ENCODE assay signal across 33 cellular contexts in genomic region chr2:208210688-208211451, GRCh38. TPM values are rescaled to one million over a fixed set of nuclear protein-coding genes. Genes with fewer than 3 reads are reported as not detected.
"Had no signal": no experiment of that assay in that cellular context is flagged by ENCODE, and none has a peak within 500 bp of the region (broad histone marks: within the 10 kb centered on the region; RNA-seq: fewer than 3 reads in every experiment).

No MANE protein-coding gene starts in this region.

- H3K4me3 ChIP-seq: esophagus squamous epithelium, heart right ventricle, lower lobe of right lung, neural progenitor cell, spleen, testis, transverse colon had no signal

- H3K4me2 ChIP-seq: neural progenitor cell had no signal

- DNase-seq: activated CD4-positive, alpha-beta memory T cell treated with anti-CD3 and anti-CD28 coated beads, Interleukin-2, amount 10 ng/mL, durations not matched to agents 7 days and 5 days; activated CD4-positive, alpha-beta T cell treated with anti-CD3 and anti-CD28 coated beads, Interleukin-2, amount 10 ng/mL, durations not matched to agents 7 days and 5 days; activated CD8-positive, alpha-beta memory T cell treated with anti-CD3 and anti-CD28 coated beads, Interleukin-2, amount 50 U/mL, for 48 hours; activated naive CD8-positive, alpha-beta T cell treated with anti-CD3 and anti-CD28 coated beads, Interleukin-2, amount 50 U/mL, for 24 hours; activated T-cell treated with anti-CD3 and anti-CD28 coated beads, Interleukin-2, amount 50 U/mL, for 4 hours; effector CD4-positive, alpha-beta T cell; esophagus squamous epithelium; foreskin melanocyte; heart right ventricle; kidney glomerular epithelial cell; lower lobe of right lung; mesenchymal stem cell; natural killer cell; occipital lobe; right cardiac atrium; spleen; stimulated activated naive CD4-positive, alpha-beta T cell treated with Interleukin-2 at 50 U/mL for 16 hours; T-helper 9 cell; testis; transverse colon; WERI-Rb-1 had no signal

- H3K4me3 Mint-ChIP-seq: activated CD4-positive, alpha-beta memory T cell treated with anti-CD3 and anti-CD28 coated beads, Interleukin-2, amount 10 ng/mL, durations not matched to agents 7 days and 5 days; activated CD4-positive, alpha-beta T cell treated with anti-CD3 and anti-CD28 coated beads, Interleukin-2, amount 10 ng/mL, durations not matched to agents 7 days and 5 days; activated naive CD4-positive, alpha-beta T cell treated with anti-CD3 and anti-CD28 coated beads, Interleukin-2, amount 50 U/mL, for 24 hours; activated naive CD8-positive, alpha-beta T cell treated with anti-CD3 and anti-CD28 coated beads, Interleukin-2, amount 50 U/mL, for 24 hours; activated T-cell treated with anti-CD3 and anti-CD28 coated beads, Interleukin-2, amount 50 U/mL, for 4 hours; dendritic cell treated with granulocyte-macrophage colony-stimulating factor and Interleukin-4, amounts not matched to agents 40 ng/mL and 50 ng/mL, for 4 days; natural killer cell; neural progenitor cell had no signal

- H3K27ac ChIP-seq: epithelial cell of prostate, esophagus squamous epithelium, heart right ventricle, lower lobe of right lung, neural progenitor cell, parathyroid adenoma, spleen, testis, transverse colon, WERI-Rb-1 had no signal

- ATAC-seq: activated CD4-positive, CD25-positive, alpha-beta regulatory T cell treated with anti-CD3 and anti-CD28 coated beads, Interleukin-2, amount 50 U/mL, for 24 hours; activated naive CD8-positive, alpha-beta T cell treated with anti-CD3 and anti-CD28 coated beads, Interleukin-2, amount 50 U/mL, for 24 hours; activated T-cell treated with anti-CD3 and anti-CD28 coated beads, Interleukin-2, amount 50 U/mL, for 4 hours; heart right ventricle; left lobe of liver; lower lobe of right lung; natural killer cell; right cardiac atrium had no signal

- H3K9me3 ChIP-seq: esophagus squamous epithelium, heart right ventricle, lower lobe of right lung, spleen, testis, transverse colon had no signal

- H3K27me3 ChIP-seq: esophagus squamous epithelium, heart right ventricle, neural progenitor cell, testis, transverse colon had no signal

- H2AFZ ChIP-seq: neural progenitor cell, parathyroid adenoma had no signal

- H3K9me3 Mint-ChIP-seq: activated CD4-positive, alpha-beta memory T cell treated with anti-CD3 and anti-CD28 coated beads, Interleukin-2, amount 10 ng/mL, durations not matched to agents 7 days and 5 days; activated CD4-positive, alpha-beta T cell treated with anti-CD3 and anti-CD28 coated beads, Interleukin-2, amount 10 ng/mL, durations not matched to agents 7 days and 5 days; activated naive CD4-positive, alpha-beta T cell treated with anti-CD3 and anti-CD28 coated beads, Interleukin-2, amount 50 U/mL, for 24 hours; activated naive CD8-positive, alpha-beta T cell treated with anti-CD3 and anti-CD28 coated beads, Interleukin-2, amount 50 U/mL, for 24 hours; activated T-cell treated with anti-CD3 and anti-CD28 coated beads, Interleukin-2, amount 50 U/mL, for 4 hours; activated T-helper 2 cell treated with anti-CD3 and anti-CD28 coated beads, Interferon-gamma antibody, Interleukin-2, Interleukin-4, amounts not matched to agents 10 μg/mL and 5 μg/mL and 100 μg/mL, durations not matched to agents 14 hours and 24 hours and 36 hours; dendritic cell treated with granulocyte-macrophage colony-stimulating factor and Interleukin-4, amounts not matched to agents 40 ng/mL and 50 ng/mL, for 4 days; natural killer cell had no signal

- H3K9ac ChIP-seq: neural progenitor cell, parathyroid adenoma had no signal

- H3K27me3 Mint-ChIP-seq: activated CD4-positive, alpha-beta memory T cell treated with anti-CD3 and anti-CD28 coated beads, Interleukin-2, amount 10 ng/mL, durations not matched to agents 7 days and 5 days; activated CD4-positive, alpha-beta T cell treated with anti-CD3 and anti-CD28 coated beads, Interleukin-2, amount 10 ng/mL, durations not matched to agents 7 days and 5 days; activated naive CD4-positive, alpha-beta T cell treated with anti-CD3 and anti-CD28 coated beads, Interleukin-2, amount 50 U/mL, for 24 hours; activated naive CD8-positive, alpha-beta T cell treated with anti-CD3 and anti-CD28 coated beads, Interleukin-2, amount 50 U/mL, for 24 hours; dendritic cell treated with granulocyte-macrophage colony-stimulating factor and Interleukin-4, amounts not matched to agents 40 ng/mL and 50 ng/mL, for 4 days had no signal

- H3K4me1 ChIP-seq: esophagus squamous epithelium, heart right ventricle, lower lobe of right lung, parathyroid adenoma, spleen, testis, transverse colon had no signal

- H3K36me3 Mint-ChIP-seq: activated naive CD4-positive, alpha-beta T cell treated with anti-CD3 and anti-CD28 coated beads, Interleukin-2, amount 50 U/mL, for 24 hours; natural killer cell; neural progenitor cell had no signal

- H3K4me1 Mint-ChIP-seq: activated CD4-positive, alpha-beta memory T cell treated with anti-CD3 and anti-CD28 coated beads, Interleukin-2, amount 10 ng/mL, durations not matched to agents 7 days and 5 days; activated CD4-positive, alpha-beta T cell treated with anti-CD3 and anti-CD28 coated beads, Interleukin-2, amount 10 ng/mL, durations not matched to agents 7 days and 5 days; activated naive CD4-positive, alpha-beta T cell treated with anti-CD3 and anti-CD28 coated beads, Interleukin-2, amount 50 U/mL, for 24 hours; natural killer cell had no signal

- H3K27ac Mint-ChIP-seq: activated CD4-positive, alpha-beta memory T cell treated with anti-CD3 and anti-CD28 coated beads, Interleukin-2, amount 10 ng/mL, durations not matched to agents 7 days and 5 days; activated CD4-positive, alpha-beta T cell treated with anti-CD3 and anti-CD28 coated beads, Interleukin-2, amount 10 ng/mL, durations not matched to agents 7 days and 5 days; activated naive CD4-positive, alpha-beta T cell treated with anti-CD3 and anti-CD28 coated beads, Interleukin-2, amount 50 U/mL, for 24 hours; activated naive CD8-positive, alpha-beta T cell treated with anti-CD3 and anti-CD28 coated beads, Interleukin-2, amount 50 U/mL, for 24 hours; activated T-helper 2 cell treated with anti-CD3 and anti-CD28 coated beads, Interferon-gamma antibody, Interleukin-2, Interleukin-4, amounts not matched to agents 10 μg/mL and 5 μg/mL and 100 μg/mL, durations not matched to agents 14 hours and 24 hours and 36 hours; dendritic cell treated with granulocyte-macrophage colony-stimulating factor and Interleukin-4, amounts not matched to agents 40 ng/mL and 50 ng/mL, for 4 days; natural killer cell; neural progenitor cell had no signal

- H3K79me2 ChIP-seq: parathyroid adenoma had no signal

- FAIRE-seq: endometrium, urothelium cell line had no signal

- H3K36me3 ChIP-seq: esophagus squamous epithelium, heart right ventricle, lower lobe of right lung, neural progenitor cell, spleen, transverse colon, WERI-Rb-1 had no signal

RNA-seq across cellular contexts. Expression of gene C2orf80, which starts 21.0 kb away (rescaled TPM):
- total RNA-seq: activated CD4-positive, alpha-beta memory T cell treated with anti-CD3 and anti-CD28 coated beads, Interleukin-2, amount 10 ng/mL, durations not matched to agents 7 days and 5 days; activated CD4-positive, alpha-beta T cell treated with anti-CD3 and anti-CD28 coated beads, Interleukin-2, amount 10 ng/mL, durations not matched to agents 7 days and 5 days; activated T-cell treated with anti-CD3 and anti-CD28 coated beads, Interleukin-2, amount 50 U/mL, for 4 hours; activated T-helper 2 cell treated with anti-CD3 and anti-CD28 coated beads, Interferon-gamma antibody, Interleukin-2, Interleukin-4, amounts not matched to agents 10 μg/mL and 5 μg/mL and 100 μg/mL, durations not matched to agents 14 hours and 24 hours and 36 hours; esophagus squamous epithelium; glomerular endothelial cell; heart right ventricle; left lobe of liver; lower lobe of right lung; natural killer cell; pulmonary artery endothelial cell; right cardiac atrium; spleen; testis; transverse colon had no signal
- polyA plus RNA-seq: heart right ventricle, right cardiac atrium, spleen had no signal

RNA-seq across cellular contexts. Expression of gene CRYGA, which starts 47.5 kb away (rescaled TPM):
- total RNA-seq: activated CD4-positive, alpha-beta memory T cell treated with anti-CD3 and anti-CD28 coated beads, Interleukin-2, amount 10 ng/mL, durations not matched to agents 7 days and 5 days; activated CD4-positive, alpha-beta T cell treated with anti-CD3 and anti-CD28 coated beads, Interleukin-2, amount 10 ng/mL, durations not matched to agents 7 days and 5 days; activated T-cell treated with anti-CD3 and anti-CD28 coated beads, Interleukin-2, amount 50 U/mL, for 4 hours; activated T-helper 2 cell treated with anti-CD3 and anti-CD28 coated beads, Interferon-gamma antibody, Interleukin-2, Interleukin-4, amounts not matched to agents 10 μg/mL and 5 μg/mL and 100 μg/mL, durations not matched to agents 14 hours and 24 hours and 36 hours; esophagus squamous epithelium; glomerular endothelial cell; heart right ventricle; left lobe of liver; lower lobe of right lung; natural killer cell; occipital lobe; pulmonary artery endothelial cell; right cardiac atrium; spleen; testis; transverse colon had no signal
- polyA plus RNA-seq: heart right ventricle, right cardiac atrium, spleen had no signal
